In genomic region chr1:26833432-26834405, GRCh38 we compare ENCODE assay signal across 8 cellular contexts. TPM values are rescaled to one million over a fixed set of nuclear protein-coding genes. Genes with fewer than 3 reads are reported as not detected.
DNase-seq lines count a peak whose midpoint lies in the region; ATAC-seq and TF ChIP-seq lines count a peak whose summit lies in the region.

No MANE protein-coding gene starts in this region.

- H3K4me2 ChIP-seq in KMS-11, result peak overlapping the region; percentile 67

- H3K4me3 Mint-ChIP-seq in CD8-positive, alpha-beta memory T cell, result peak overlapping the region; percentile 31 to 84 (median 71)

- POLR2A ChIA-PET in CD8-positive, alpha-beta memory T cell (lab: Charles Lee), result interaction anchor here (0.5 to 2.3 kb wide), 11 partner anchors 13 to 333 kb away, joined by 3 to 12 read pairs (median 6); partner anchors contain the start of genes ARID1A, NUDC and PIGV

- CTCF ChIA-PET in CD8-positive, alpha-beta memory T cell (lab: Charles Lee), result interaction anchor here (0.6 to 6.5 kb wide), 33 partner anchors 8 to 294 kb away, joined by 3 to 79 read pairs (median 4); partner anchors contain the start of genes GPATCH3, GPN2 and ZDHHC18

- peaks cover 34% of the 10 kb centered on the region; the same call in 1 of the 2 replicates for H3K79me2 ChIP-seq in KMS-11 (ENCODE audit: insufficient read depth, low read depth)

- peak; percentile 74 for ATAC-seq in GM21360 (IDR thresholded peaks at IDR 0.05; ENCODE audit: unreplicated experiment)

- H3K36me3 ChIP-seq in CD8-positive, alpha-beta memory T cell (ENCODE audit: insufficient read depth, low read length), result peaks cover 9% of the 10 kb centered on the region
- H3K36me3 ChIP-seq in KMS-11 (ENCODE audit: insufficient read depth) (no peaks in the 10 kb centered on the region), stomach (peaks cover 17 to 78% (median 69%) of the 10 kb centered on the region in 4 donors), prostate gland (peaks cover 0 to 6% of the 10 kb centered on the region in 2 donors)

- peak overlapping the region; percentile 85 for H3K27ac ChIP-seq in CD8-positive, alpha-beta memory T cell (ENCODE audit: low read depth, low read length)
- H3K27ac ChIP-seq in KMS-11, result peak overlapping the region; percentile 96
- H3K27ac ChIP-seq in stomach, result peak overlapping the region; percentile 13 to 81 (median 59)
- no peak overlapping the region for H3K27ac ChIP-seq in prostate gland
- H3K27ac ChIP-seq in coronary artery, result no peak overlapping the region

- intact Hi-C loops in stomach (cut with DNase I; ENCODE audit: low total_unique reads), result no loop called here
- intact Hi-C loops in prostate gland (cut with DNase I), result no loop called here

- peaks cover 58% of the 10 kb centered on the region for H3K4me1 ChIP-seq in CD8-positive, alpha-beta memory T cell (ENCODE audit: insufficient read depth, low read length)
- peaks cover 94% of the 10 kb centered on the region for H3K4me1 ChIP-seq in KMS-11 (ENCODE audit: low read depth, poor library complexity, severe bottlenecking)
- H3K4me1 ChIP-seq in stomach, result peaks cover 9 to 59% (median 39%) of the 10 kb centered on the region in 4 donors
- H3K4me1 ChIP-seq in prostate gland (replicated peaks), result peaks cover 5% of the 10 kb centered on the region

- H3K4me1 Mint-ChIP-seq in CD8-positive, alpha-beta memory T cell, result peaks cover 68 to 76% (median 76%) of the 10 kb centered on the region in 3 donors

- H4K20me1 ChIP-seq in KMS-11 (ENCODE audit: insufficient read depth), result no peaks in the 10 kb centered on the region

- H3K9me3 ChIP-seq in CD8-positive, alpha-beta memory T cell (ENCODE audit: low read length), result no peaks in the 10 kb centered on the region
- H3K9me3 ChIP-seq in stomach (no peaks in the 10 kb centered on the region), prostate gland (no peaks in the 10 kb centered on the region)

- peaks cover 0 to 2% of the 10 kb centered on the region in 2 donors for H3K27me3 Mint-ChIP-seq in CD8-positive, alpha-beta memory T cell

- peak; percentile 88 to 96 (median 90) for DNase-seq in CD8-positive, alpha-beta memory T cell
- DNase-seq in activated T-cell treated with anti-CD3 and anti-CD28 coated beads for 24 hours (ENCODE audit: low read depth) (peak; percentile 74), mesenteric fat pad (ENCODE audit: low spot score) (peak; percentile 87), stomach (peak; percentile 64), prostate gland (ENCODE audit: low spot score) (no peak), coronary artery (ENCODE audit: low spot score) (no peak)

- peaks cover 0 to 77% (median 14%) of the 10 kb centered on the region in 3 donors for H3K36me3 Mint-ChIP-seq in CD8-positive, alpha-beta memory T cell

- peak overlapping the region; percentile 50 for H3K4me3 ChIP-seq in CD8-positive, alpha-beta memory T cell (ENCODE audit: low read length)
- H3K4me3 ChIP-seq in KMS-11 (IDR thresholded peaks at IDR 0.05; ENCODE audit: insufficient read depth, low read depth, low read length), result peak overlapping the region; percentile 53
- H3K4me3 ChIP-seq in stomach, result no peak overlapping the region
- H3K4me3 ChIP-seq in prostate gland, result no peak overlapping the region
- H3K4me3 ChIP-seq in coronary artery, result no peak overlapping the region

- peak overlapping the region; percentile 44; the same call in 1 of the 2 replicates for H2AFZ ChIP-seq in KMS-11 (ENCODE audit: low read depth)

- no peak for TF ChIP-seq POLR2A in stomach (IDR thresholded peaks at IDR 0.05)
- no peak for TF ChIP-seq POLR2A in prostate gland (IDR thresholded peaks at IDR 0.05)

- no peaks in the 10 kb centered on the region for H3K27me3 ChIP-seq in CD8-positive, alpha-beta memory T cell (ENCODE audit: insufficient read depth, low read length, poor library complexity, severe bottlenecking)
- H3K27me3 ChIP-seq in KMS-11 (ENCODE audit: insufficient read depth, low read depth) (no peaks in the 10 kb centered on the region), stomach (no peaks in the 10 kb centered on the region), prostate gland (replicated peaks; ENCODE audit: insufficient read depth) (no peaks in the 10 kb centered on the region)

- TF ChIP-seq EP300 in stomach (IDR thresholded peaks at IDR 0.05), result no peak

- H3K27ac Mint-ChIP-seq in CD8-positive, alpha-beta memory T cell, result peak overlapping the region; percentile 98 to 100 (median 100)

- no peak for TF ChIP-seq CTCF in KMS-11 (conservative IDR thresholded peaks at IDR 0.05; ENCODE audit: low read depth, low read length)
- TF ChIP-seq CTCF in stomach (IDR thresholded peaks at IDR 0.05), result no peak
- no peak for TF ChIP-seq CTCF in prostate gland (IDR thresholded peaks at IDR 0.05)
- TF ChIP-seq CTCF in coronary artery (IDR thresholded peaks at IDR 0.05), result no peak

- 64 to 85% (median 79%) methylated on average over 21 to 23 of the region's 23 CpGs for WGBS in stomach, 5 donors
- 79% methylated on average over 23 of the region's 23 CpGs for WGBS in prostate gland

- peak overlapping the region; percentile 71; the same call in 1 of the 2 replicates for H3K9ac ChIP-seq in KMS-11

- H3K9me3 Mint-ChIP-seq in CD8-positive, alpha-beta memory T cell, result no peaks in the 10 kb centered on the region

RNA-seq across cellular contexts. Expression of gene ZDHHC18, which starts 7.2 kb away (rescaled TPM):
- 10 to 100 TPM; 61.5 to 66.0 TPM for total RNA-seq in CD8-positive, alpha-beta memory T cell
- 21.7 TPM for polyA plus RNA-seq in CD8-positive, alpha-beta memory T cell
- total RNA-seq in mesenteric fat pad (52.5 TPM), stomach (10 to 100 TPM in 3 of 5 donors, 1 to 10 TPM in 2; 5.2 to 81.7 (median 13.3) TPM), prostate gland (10 to 100 TPM; 20.0 to 30.7 TPM)
- polyA plus RNA-seq in stomach, result 1 to 10 TPM; 6.3 to 9.0 (median 6.7) TPM

RNA-seq across cellular contexts. Expression of gene SFN, which starts 29.2 kb away (rescaled TPM):
- under 1 TPM in 1 of 2 experiments, not detected in 1; 0.37 TPM for total RNA-seq in CD8-positive, alpha-beta memory T cell
- not detected for polyA plus RNA-seq in CD8-positive, alpha-beta memory T cell
- total RNA-seq in mesenteric fat pad, result 1.3 TPM
- 100 to 1,000 TPM in 1 of 5 donors, 10 to 100 TPM in 4; 17.4 to 109 (median 78.1) TPM for total RNA-seq in stomach
- 100 to 1,000 TPM in 2 of 3 donors, 10 to 100 TPM in 1; 77.6 to 410 (median 146) TPM for polyA plus RNA-seq in stomach
- total RNA-seq in prostate gland, result 10 to 100 TPM; 39.2 to 80.7 TPM

RNA-seq across cellular contexts. Expression of gene PIGV, which starts 46.0 kb away (rescaled TPM):
- total RNA-seq in CD8-positive, alpha-beta memory T cell, result 10 to 100 TPM; 23.6 to 24.9 TPM
- polyA plus RNA-seq in CD8-positive, alpha-beta memory T cell, result 19.1 TPM
- total RNA-seq in mesenteric fat pad (9.0 TPM), stomach (10 to 100 TPM in 2 of 5 donors, 1 to 10 TPM in 1, under 1 TPM in 1, not detected in 1; 0.87 to 30.8 (median 8.7) TPM), prostate gland (10 to 100 TPM; 26.4 to 32.4 TPM)
- polyA plus RNA-seq in stomach, result 1 to 10 TPM; 3.4 to 7.5 (median 6.4) TPM

RNA-seq across cellular contexts. Expression of gene GPN2, which starts 56.4 kb away (rescaled TPM):
- 10 to 100 TPM; 60.2 to 69.9 TPM for total RNA-seq in CD8-positive, alpha-beta memory T cell
- polyA plus RNA-seq in CD8-positive, alpha-beta memory T cell, result 18.8 TPM
- total RNA-seq in mesenteric fat pad (28.5 TPM), stomach (10 to 100 TPM in 2 of 5 donors, 1 to 10 TPM in 3; 5.4 to 66.3 (median 9.9) TPM), prostate gland (10 to 100 TPM; 15.7 to 26.0 TPM)
- 10 to 100 TPM; 11.2 to 20.6 (median 15.6) TPM for polyA plus RNA-seq in stomach

Comparison
In these comparisons a context has a peak if more than half of its experiments do, and no peak if none do; other contexts are left out.
1. DNase-seq: peak in CD8-positive, alpha-beta memory T cell (5 of 5), activated T-cell treated with anti-CD3 and anti-CD28 coated beads for 24 hours (single experiment), mesenteric fat pad (single experiment) and stomach (single experiment); none in prostate gland (single experiment) and coronary artery (single experiment).
2. H3K27ac ChIP-seq: peak in CD8-positive, alpha-beta memory T cell (single experiment), KMS-11 (single experiment) and stomach (5 of 5); none in prostate gland (0 of 2) and coronary artery (0 of 2).
3. H3K4me3 ChIP-seq: peak in CD8-positive, alpha-beta memory T cell (single experiment) and KMS-11 (single experiment); none in stomach (0 of 4), prostate gland (0 of 2) and coronary artery (single experiment).